ENCODE assay signal across 19 cellular contexts in genomic region chr2:66405473-66405872, GRCh38. TPM values are rescaled to one million over a fixed set of nuclear protein-coding genes. Genes with fewer than 3 reads are reported as not detected.
A peak's percentile ranks its signal among the peaks of the same experiment; 100 is the strongest.
DNase-seq lines count a peak whose midpoint lies in the region; ATAC-seq, FAIRE-seq and TF ChIP-seq lines count a peak whose summit lies in the region.
"Had no signal": no experiment of that assay in that cellular context is flagged by ENCODE, and none has a peak within 500 bp of the region (broad histone marks: within the 10 kb centered on the region; RNA-seq: fewer than 3 reads in every experiment).

No MANE protein-coding gene starts in this region.

- H3K4me3 ChIP-seq in K562 (no peak overlapping the region), smooth muscle cell (no peak overlapping the region), endodermal cell (ENCODE audit: low read length) (no peak overlapping the region)

- H3K9me3 Mint-ChIP-seq in endodermal cell = peaks cover 7% of the 10 kb centered on the region

- H3K36me3 ChIP-seq in K562 (ENCODE audit: control insufficient read depth, insufficient read depth, low read length) = no peaks in the 10 kb centered on the region
- no peaks in the 10 kb centered on the region for H3K36me3 ChIP-seq in smooth muscle cell (ENCODE audit: low read depth)
- no peaks in the 10 kb centered on the region for H3K36me3 ChIP-seq in endodermal cell (ENCODE audit: control insufficient read depth, insufficient read depth, low read length)
- H3K36me3 ChIP-seq: BE2C had no signal

- no peak overlapping the region for H2AFZ ChIP-seq in K562 (ENCODE audit: low read depth, low read length)
- H2AFZ ChIP-seq in smooth muscle cell (ENCODE audit: low read depth) = no peak overlapping the region

- no peaks in the 10 kb centered on the region for H3K36me3 Mint-ChIP-seq in endodermal cell (ENCODE audit: low read depth)

- no peak overlapping the region for H3K27ac ChIP-seq in K562 (ENCODE audit: extremely low read depth, low read depth, low read length)
- H3K27ac ChIP-seq in smooth muscle cell (ENCODE audit: low read depth) = no peak overlapping the region
- H3K27ac ChIP-seq in endodermal cell (ENCODE audit: low read depth, low read length) = no peak overlapping the region

- in situ Hi-C loops in K562 (cut with MboI) = no loop called here

- no peak overlapping the region for H3K27ac Mint-ChIP-seq in endodermal cell
- H3K27ac Mint-ChIP-seq: CD4-positive, alpha-beta T cell had no signal

- no peak for TF ChIP-seq RAD21 in K562 (CRISPR knock-in tag; conservative IDR thresholded peaks at IDR 0.05 in 1 of 2, IDR thresholded peaks at IDR 0.05 in 1 of 2)

- no peaks in the 10 kb centered on the region for H3K4me1 Mint-ChIP-seq in endodermal cell

- no peaks in the 10 kb centered on the region for H3K27me3 Mint-ChIP-seq in endodermal cell (ENCODE audit: insufficient read depth)

- TF ChIP-seq CTCF in K562 (IDR thresholded peaks at IDR 0.05 in 2 of 3, conservative IDR thresholded peaks at IDR 0.05 in 1 of 3; ENCODE audit: insufficient read depth in 2 of 3, low read depth in 1 of 3, low read length in 3 of 3) = no peak
- TF ChIP-seq CTCF in smooth muscle cell (IDR thresholded peaks at IDR 0.05; ENCODE audit: borderline replicate concordance, insufficient read depth, poor library complexity, severe bottlenecking) = no peak
- TF ChIP-seq CTCF in endodermal cell (conservative IDR thresholded peaks at IDR 0.05) = no peak

- H3K9ac ChIP-seq in K562 (ENCODE audit: insufficient read depth in 1 of 2, low read depth in 2 of 2, low read length in 2 of 2) (no peak overlapping the region), smooth muscle cell (ENCODE audit: low read depth) (no peak overlapping the region), endodermal cell (ENCODE audit: extremely low read depth, low read length, poor library complexity, severe bottlenecking) (no peak overlapping the region)

- 2% methylated on average over 4 of the region's 4 CpGs for WGBS in K562 (ENCODE audit: insufficient coverage, low coverage, missing lambda C conversion rate)
- 13% methylated on average over 4 of the region's 4 CpGs for WGBS in smooth muscle cell (ENCODE audit: low lambda C conversion rate)
- WGBS in endodermal cell (ENCODE audit: insufficient coverage in 1 of 2, insufficient read length in 1 of 2), 2 experiments = 87 to 88% methylated on average over 1 to 4 of the region's 4 CpGs

- no peak for FAIRE-seq in K562 (lab: Jason Lieb, UNC)
- FAIRE-seq: A204.1, GM12892, GM18507 had no signal

- H3K9me3 ChIP-seq in K562 (replicated peaks; ENCODE audit: control insufficient read depth, insufficient read depth, low read depth, low read length) (no peaks in the 10 kb centered on the region; the same call in 1 of the 2 replicates), smooth muscle cell (replicated peaks; ENCODE audit: low read depth) (no peaks in the 10 kb centered on the region), endodermal cell (ENCODE audit: control insufficient read depth, low read length) (peaks cover 13% of the 10 kb centered on the region)
- H3K9me3 ChIP-seq: BE2C had no signal

- H3K9me1 ChIP-seq in K562 (ENCODE audit: control insufficient read depth, insufficient read depth, low read length) = no peaks in the 10 kb centered on the region

- H3K27me3 ChIP-seq in K562 (ENCODE audit: control insufficient read depth in 2 of 2, insufficient read depth in 2 of 2, low read length in 2 of 2) (no peaks in the 10 kb centered on the region), smooth muscle cell (ENCODE audit: low read depth) (no peaks in the 10 kb centered on the region), endodermal cell (ENCODE audit: control insufficient read depth, insufficient read depth, low read length, poor library complexity, severe bottlenecking) (no peaks in the 10 kb centered on the region)
- H3K27me3 ChIP-seq: BE2C had no signal

- ATAC-seq in K562 = no peak
- no peak for ATAC-seq in GM19395 (IDR thresholded peaks at IDR 0.05; ENCODE audit: unreplicated experiment)
- ATAC-seq: HCT116 had no signal

- H3K4me2 ChIP-seq in K562 (ENCODE audit: insufficient read depth, low read length) = no peak overlapping the region
- peak overlapping the region; percentile 54 for H3K4me2 ChIP-seq in smooth muscle cell

- CTCF ChIA-PET in K562 (lab: Yijun Ruan, JAX; ENCODE audit: low intra/inter-chr PET ratio) = no interaction called here

- no peak for TF ChIP-seq EP300 in K562 (IDR thresholded peaks at IDR 0.05; ENCODE audit: low read length)

- intact Hi-C loops in K562 (cut with micrococcal nuclease) = no loop called here

- DNase-seq in NCI-H226 (peak; percentile 87), K562 (ENCODE audit: extremely low read depth in 1 of 4, low spot score in 3 of 4) (no peak), smooth muscle cell (lab: John Stamatoyannopoulos, UW; ENCODE audit: unreplicated experiment) (no peak), endodermal cell (no peak), CD1c-positive myeloid dendritic cell (ENCODE audit: extremely low spot score) (no peak)
- DNase-seq: ACHN; BE2C; C1 segment of cervical spinal cord; CD4-positive, alpha-beta T cell; DMS153; DMS79; GDM1; GOT3; H7 had no signal

- POLR2A ChIA-PET in K562 (lab: Yijun Ruan, JAX) = no interaction called here

- H3K79me2 ChIP-seq in K562 (ENCODE audit: control insufficient read depth, insufficient read depth, low read length) = no peaks in the 10 kb centered on the region
- H3K79me2 ChIP-seq in smooth muscle cell (ENCODE audit: low read depth) = no peaks in the 10 kb centered on the region

- TF ChIP-seq POLR2A in K562 (conservative IDR thresholded peaks at IDR 0.05) = no peak

- no peaks in the 10 kb centered on the region; a peak in 1 of 5 replicates for H3K4me1 ChIP-seq in K562 (replicated peaks in 1 of 2; ENCODE audit: control insufficient read depth in 2 of 2, insufficient read depth in 2 of 2, low read length in 2 of 2)
- no peaks in the 10 kb centered on the region for H3K4me1 ChIP-seq in smooth muscle cell (ENCODE audit: low read depth)
- no peaks in the 10 kb centered on the region for H3K4me1 ChIP-seq in endodermal cell (ENCODE audit: control insufficient read depth, insufficient read depth, low read length)
- H3K4me1 ChIP-seq: BE2C had no signal

- no peaks in the 10 kb centered on the region for H4K20me1 ChIP-seq in K562 (replicated peaks; ENCODE audit: control insufficient read depth, insufficient read depth, low read length)
- no peaks in the 10 kb centered on the region for H4K20me1 ChIP-seq in smooth muscle cell (ENCODE audit: low read depth)

- no peak overlapping the region for H3K4me3 Mint-ChIP-seq in endodermal cell
- H3K4me3 Mint-ChIP-seq: CD4-positive, alpha-beta T cell had no signal

- H3F3A ChIP-seq in smooth muscle cell (ENCODE audit: low read depth) = no peaks in the 10 kb centered on the region

- no TSS peak for BruUV-seq in K562 (replicated peaks; lab: Mats Ljungman, UMichigan)

TF ChIP-seq in K562, 482 proteins besides CTCF, POLR2A, EP300 and RAD21 (continues in another document):
- TF ChIP-seq ZHX1 (conservative IDR thresholded peaks at IDR 0.05; ENCODE audit: low read length) (no peak), ZNF507 (tag; conservative IDR thresholded peaks at IDR 0.05) (no peak), IFI16 (CRISPR knock-in tag; IDR thresholded peaks at IDR 0.05) (no peak), NFE2 (IDR thresholded peaks at IDR 0.05; ENCODE audit: low read depth) (no peak), EHMT2 (IDR thresholded peaks at IDR 0.05) (no peak), DNMT1 (IDR thresholded peaks at IDR 0.05) (no peak), TBL1XR1 (IDR thresholded peaks at IDR 0.05; ENCODE audit: low read length in 2 of 2) (no peak), ETV1 (tag; conservative IDR thresholded peaks at IDR 0.05; ENCODE audit: low read depth) (peak; percentile 68)

RNA-seq across cellular contexts. Expression of gene MEIS1, which starts 29.5 kb away (rescaled TPM):
- total RNA-seq in K562 (2011; cell fraction: chromatin; rRNA removed; ENCODE audit: low replicate concordance) = 13.6 and 52.6 TPM in 2 replicates
- 11.7 and 15.3 TPM in 2 replicates for total RNA-seq in K562 (2011; cell fraction: nucleolus; rRNA removed)
- 23.2 and 31.9 TPM in 2 replicates for total RNA-seq in K562 (2011; cell fraction: nucleoplasm; rRNA removed)
- total RNA-seq in K562 (2014; rRNA removed) = 5.6 and 7.1 TPM in 2 replicates
- 5.9 and 8.0 TPM in 2 replicates for total RNA-seq in K562 (2014; rRNA removed; fragmentation: Illumina TruSeq; extraction: Trizol)
- 7.1 and 7.5 TPM in 2 replicates for total RNA-seq in K562 (2015; rRNA removed; fragmentation: Illumina TruSeq; extraction: Trizol)
- 8.7 and 9.0 TPM in 2 replicates for total RNA-seq in K562 (2021)
- 4.7 and 6.7 TPM in 2 replicates for polyA plus RNA-seq in K562 (2011; rRNA removed)
- 3.0 and 4.7 TPM in 2 replicates for polyA plus RNA-seq in K562 (2011; cell fraction: cytosol; rRNA removed)
- polyA plus RNA-seq in K562 (2011; cell fraction: nucleus; rRNA removed) = 13.1 and 17.8 TPM in 2 replicates
- 4.0 and 4.8 TPM in 2 replicates for polyA plus RNA-seq in K562 (2012)
- 3.5 and 3.9 TPM in 2 replicates for polyA plus RNA-seq in K562 (2014; fragmentation: Illumina TruSeq; extraction: Trizol)
- 1 to 10 TPM; 2.3 to 6.7 TPM for polyA plus RNA-seq in K562 (2014; fragmentation: Nextera tagmentation; extraction: Ambion mirVana)
- polyA plus RNA-seq in K562 (2014; rRNA removed) = 4.7 and 8.1 TPM in 2 replicates
- 18.2 and 28.5 TPM in 2 replicates for polyA minus RNA-seq in K562 (2011; rRNA and poly(A)+ RNA removed)
- polyA minus RNA-seq in K562 (2011; cell fraction: cytosol; rRNA and poly(A)+ RNA removed) = 4.7 and 5.2 TPM in 2 replicates
- polyA minus RNA-seq in K562 (2011; cell fraction: nucleus; rRNA and poly(A)+ RNA removed) = 19.8 and 25.3 TPM in 2 replicates
- 14.6 and 15.6 TPM in 2 replicates for total RNA-seq in smooth muscle cell
- polyA plus RNA-seq in smooth muscle cell = 15.8 and 18.1 TPM in 2 replicates
- total RNA-seq in endodermal cell = 1 to 10 TPM; 1.8 to 2.3 TPM
- 80.5 TPM for polyA plus RNA-seq in endodermal cell (2013, experiment 1 of 2)
- 81.9 TPM for polyA plus RNA-seq in endodermal cell (2013, experiment 2 of 2)
- total RNA-seq: CD4-positive, alpha-beta T cell had no signal
